8 cellular contexts compared by ENCODE assay signal in genomic region chr6:26033132-26033941, GRCh38. TPM values are rescaled to one million over a fixed set of nuclear protein-coding genes. Genes with fewer than 3 reads are reported as not detected.
DNase-seq lines count a peak whose midpoint lies in the region; ATAC-seq and TF ChIP-seq lines count a peak whose summit lies in the region.

No MANE protein-coding gene starts in this region.

- TF ChIP-seq CTCF in CD14-positive monocyte (IDR thresholded peaks at IDR 0.05) (no peak), activated B cell treated with CpG ODN at 0.5 μM for 24 hours (IDR thresholded peaks at IDR 0.05) (no peak)

- no peaks in the 10 kb centered on the region for H3K36me3 Mint-ChIP-seq in CD14-positive monocyte
- peaks cover 4% of the 10 kb centered on the region for H3K36me3 Mint-ChIP-seq in activated B cell treated with CpG ODN at 0.5 μM for 24 hours (ENCODE audit: low read depth)

- CTCF ChIA-PET in activated B cell treated with CpG ODN at 0.5 μM for 24 hours (lab: Charles Lee): interaction anchor here (0.9 to 4.2 kb wide), 4 partner anchors 10 to 64 kb away, joined by 5 to 22 read pairs (median 8); a partner anchor contains a TSS

- H3K27ac Mint-ChIP-seq in CD14-positive monocyte: peak overlapping the region; percentile 79 to 94 (median 93)
- peak overlapping the region; percentile 98 for H3K27ac Mint-ChIP-seq in activated B cell treated with CpG ODN at 0.5 μM for 24 hours

- peak; percentile 97 for TF ChIP-seq POLR2A in GM19193 (IDR thresholded peaks at IDR 0.05; ENCODE audit: extremely low read depth, insufficient read depth, insufficient read length)

- intact Hi-C loops in CD14-positive monocyte (cut with micrococcal nuclease): loop anchor here (10.0 kb wide), 2 partner anchors 241 to 1101 kb away; a partner anchor contains a TSS
- intact Hi-C loops in activated B cell treated with CpG ODN at 0.5 μM for 24 hours (cut with micrococcal nuclease): loop anchor here (1.0 to 5.0 kb wide), 10 partner anchors 10 to 1774 kb away; a partner anchor contains a TSS
- intact Hi-C loops in left colon (cut with DNase I, micrococcal nuclease): no loop called here

- H3K4me1 Mint-ChIP-seq in CD14-positive monocyte (peaks cover 39% of the 10 kb centered on the region), activated B cell treated with CpG ODN at 0.5 μM for 24 hours (peaks cover 29% of the 10 kb centered on the region)

- peaks cover 0 to 2% (median 0%) of the 10 kb centered on the region in 7 donors for H3K9me3 Mint-ChIP-seq in CD14-positive monocyte
- peaks cover 3% of the 10 kb centered on the region for H3K9me3 Mint-ChIP-seq in activated B cell treated with CpG ODN at 0.5 μM for 24 hours

- H3K27me3 Mint-ChIP-seq in CD14-positive monocyte (ENCODE audit: low read depth in 3 of 3) (peaks cover 0 to 4% (median 3%) of the 10 kb centered on the region in 3 donors), activated B cell treated with CpG ODN at 0.5 μM for 24 hours (no peaks in the 10 kb centered on the region)

- no peak for DNase-seq in CD14-positive monocyte (ENCODE audit: low spot score)
- peak; percentile 86 for DNase-seq in NCI-H345 treated with DMSO at 0.1 percent for 48 hours (lab: John Stamatoyannopoulos, UW; ENCODE audit: unreplicated experiment)
- DNase-seq in activated B cell treated with CpG ODN at 0.5 μM for 24 hours: peak; percentile 61
- DNase-seq in cortex of kidney (lab: John Stamatoyannopoulos, UW): peak; percentile 17
- peak; percentile 63 to 70 for DNase-seq in left colon
- DNase-seq in stimulated activated CD4-positive, alpha-beta T cell treated with anti-CD3 and anti-CD28 coated beads, TNF-alpha, amount 100 ng/mL, for 48 hours (ENCODE audit: low read depth in 3 of 3): peak in 2 of 3 donors; percentile 49 to 66

- POLR2A ChIA-PET in activated B cell treated with CpG ODN at 0.5 μM for 24 hours (lab: Charles Lee): interaction anchor here (0.7 to 12.3 kb wide), 34 partner anchors 8 to 1861 kb away, joined by 3 to 477 read pairs (median 10); a partner anchor contains a TSS

- ATAC-seq in HG03342 (IDR thresholded peaks at IDR 0.05; ENCODE audit: unreplicated experiment): peak; percentile 46
- peak; percentile 76 for ATAC-seq in activated B cell treated with CpG ODN at 0.5 μM for 24 hours (ENCODE audit: low read depth)
- ATAC-seq in left colon: peak; percentile 79

- H3K4me3 Mint-ChIP-seq in CD14-positive monocyte (peak overlapping the region; percentile 89 to 95), activated B cell treated with CpG ODN at 0.5 μM for 24 hours (peak overlapping the region; percentile 93)

RNA-seq across cellular contexts. Expression of gene HFE, which starts 53.9 kb away (rescaled TPM):
- 10 to 100 TPM; 14.1 to 16.1 TPM for polyA plus RNA-seq in CD14-positive monocyte
- total RNA-seq in activated B cell treated with CpG ODN at 0.5 μM for 24 hours (0.98 and 1.1 TPM in 2 replicates), left colon (10 to 100 TPM in 1 of 2 donors, 1 to 10 TPM in 1; 8.2 to 12.0 TPM)

Comparison
In these comparisons a context has a peak if more than half of its experiments do, and no peak if none do; other contexts are left out.
1. intact Hi-C loops: an anchor here in CD14-positive monocyte (10.0 kb wide) and activated B cell treated with CpG ODN at 0.5 μM for 24 hours (1.0 to 5.0 kb wide); none called in left colon.